In the genomic region with DNA sequence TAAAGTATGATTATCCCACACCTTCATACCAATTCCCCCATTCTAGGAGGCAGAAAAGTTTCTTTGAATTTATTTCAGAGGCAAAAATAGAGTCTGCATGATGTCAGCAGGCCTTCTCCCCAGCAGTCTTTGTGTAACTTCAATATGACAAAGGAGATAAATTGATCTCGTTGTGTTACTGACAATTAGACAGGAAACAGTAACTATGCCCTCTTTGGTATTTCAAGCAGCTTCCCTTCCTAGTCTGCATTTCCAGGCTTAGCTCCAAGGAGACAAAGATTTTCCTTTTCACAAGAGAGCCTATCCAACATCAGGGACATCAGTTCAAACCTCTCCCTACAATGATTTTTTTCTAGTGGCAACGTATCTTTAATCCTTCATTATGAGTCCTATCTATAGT, we compare ENCODE assay signal across 21 cellular contexts.
"Had no signal": no experiment of that assay in that cellular context is flagged by ENCODE, and none has a peak within 500 bp of the region (broad histone marks: within the 10 kb centered on the region; RNA-seq: fewer than 3 reads in every experiment).

No MANE protein-coding gene starts in this region.

- H3K4me3 ChIP-seq: mucosa of descending colon, thyroid gland had no signal

- H3K4me1 ChIP-seq: thyroid gland had no signal

- H3K27me3 ChIP-seq: neutrophil, thyroid gland had no signal

- H3K36me3 ChIP-seq: neutrophil, thyroid gland, WERI-Rb-1 had no signal

- ATAC-seq: mucosa of descending colon; naive thymus-derived CD4-positive, alpha-beta T cell; stimulated activated naive B cell treated with anti-CD40 and anti-IgM and Interleukin-4, amounts not matched to agents 10 μg/mL and 1 μg/mL and 100 μg/mL, for 72 hours; T-helper 17 cell had no signal

- DNase-seq: activated CD4-positive, alpha-beta memory T cell treated with anti-CD3 and anti-CD28 coated beads, Interleukin-2, amount 10 ng/mL, durations not matched to agents 7 days and 5 days; activated CD4-positive, alpha-beta T cell treated with anti-CD3 and anti-CD28 coated beads for 4 hours; activated gamma-delta T cell treated with Interleukin-2 at 50 U/mL for 16 hours; activated naive CD8-positive, alpha-beta T cell treated with anti-CD3 and anti-CD28 coated beads for 36 hours; activated T-cell treated with anti-CD3 and anti-CD28 coated beads, Interleukin-2, amount 50 U/mL, for 48 hours; amygdala; cortex of kidney; effector CD4-positive, alpha-beta T cell; hippocampal formation; mammary epithelial cell; mucosa of descending colon; naive thymus-derived CD4-positive, alpha-beta T cell; retina; stimulated activated CD4-positive, alpha-beta T cell treated with anti-CD3 and anti-CD28 coated beads, Interleukin-15, amount 100 ng/mL, for 24 hours; stimulated activated CD4-positive, alpha-beta T cell treated with anti-CD3 and anti-CD28 coated beads, Interleukin-4, amount 100 ng/mL, for 1 hour; stimulated activated naive B cell treated with anti-CD40 and anti-IgM and Interleukin-4, amounts not matched to agents 10 μg/mL and 1 μg/mL and 100 μg/mL, for 72 hours; T-helper 17 cell; thyroid gland; WERI-Rb-1 had no signal

- H3K9me3 ChIP-seq: mucosa of descending colon, neutrophil, thyroid gland had no signal

- H3K27ac ChIP-seq: epithelial cell of prostate, neutrophil, thyroid gland, WERI-Rb-1 had no signal
